ENCODE assay signal across 1 cellular context in genomic region chr19:35797663-35798062, GRCh38.
TF ChIP-seq lines count a peak whose summit lies in the region.

No MANE protein-coding gene starts in this region.

TF ChIP-seq in HepG2, 621 proteins besides CTCF, POLR2A, EP300 and RAD21 (continues in another document):
- TF ChIP-seq ZNF563 (CRISPR knock-in tag; IDR thresholded peaks at IDR 0.05) (peak; percentile 53; the same call in 1 of the 2 replicates), IKZF1 (IDR thresholded peaks at IDR 0.05) (no peak), ZNF670 (CRISPR knock-in tag; IDR thresholded peaks at IDR 0.05; ENCODE audit: borderline replicate concordance) (peak; percentile 51; the same call in 1 of the 2 replicates), EEA1 (CRISPR knock-in tag; IDR thresholded peaks at IDR 0.05; ENCODE audit: borderline replicate concordance) (0 out of 2 replicates have a peak, but pooled peaks have one; percentile 43), SRY (CRISPR knock-in tag; IDR thresholded peaks at IDR 0.05) (peak; percentile 70; the same call in 1 of the 2 replicates), ELF4 (CRISPR knock-in tag; IDR thresholded peaks at IDR 0.05; ENCODE audit: borderline replicate concordance) (no peak), HOXA5 (CRISPR knock-in tag; IDR thresholded peaks at IDR 0.05) (0 out of 2 replicates have a peak, but pooled peaks have one; percentile 55), ZNF138 (CRISPR knock-in tag; IDR thresholded peaks at IDR 0.05; ENCODE audit: low read depth) (no peak), MIER3 (CRISPR knock-in tag; IDR thresholded peaks at IDR 0.05; ENCODE audit: borderline replicate concordance) (no peak), SAFB2 (CRISPR knock-in tag; IDR thresholded peaks at IDR 0.05; ENCODE audit: borderline replicate concordance, low read depth) (peak; percentile 70; the same call in 1 of the 2 replicates), ZNF891 (CRISPR knock-in tag; IDR thresholded peaks at IDR 0.05) (peak; percentile 69; the same call in 1 of the 2 replicates), ZBTB7A (CRISPR knock-in tag; IDR thresholded peaks at IDR 0.05) (0 out of 2 replicates have a peak, but pooled peaks have one; percentile 50), ZNF468 (CRISPR knock-in tag; IDR thresholded peaks at IDR 0.05) (0 out of 2 replicates have a peak, but pooled peaks have one; percentile 63), HNRNPUL1 (IDR thresholded peaks at IDR 0.05; ENCODE audit: low read depth, low read length) (no peak), RARA (CRISPR knock-in tag; IDR thresholded peaks at IDR 0.05) (peak; percentile 24; the same call in 1 of the 2 replicates), ZNF329 (CRISPR knock-in tag; IDR thresholded peaks at IDR 0.05; ENCODE audit: low read depth) (0 out of 2 replicates have a peak, but pooled peaks have one; percentile 33), ZFX (CRISPR knock-in tag; IDR thresholded peaks at IDR 0.05; ENCODE audit: low read depth) (peak; percentile 44), MEF2D (CRISPR knock-in tag; IDR thresholded peaks at IDR 0.05) (0 out of 2 replicates have a peak, but pooled peaks have one; percentile 30), ZNF350 (CRISPR knock-in tag; IDR thresholded peaks at IDR 0.05; ENCODE audit: borderline replicate concordance, low read depth) (no peak), ZNF225 (CRISPR knock-in tag; IDR thresholded peaks at IDR 0.05) (no peak), YEATS4 (CRISPR knock-in tag; IDR thresholded peaks at IDR 0.05; ENCODE audit: borderline replicate concordance) (peak; percentile 26; the same call in 1 of the 2 replicates), KDM1A (CRISPR knock-in tag; IDR thresholded peaks at IDR 0.05) (no peak), ZFYVE20 (CRISPR knock-in tag; IDR thresholded peaks at IDR 0.05; ENCODE audit: borderline replicate concordance, low read depth) (no peak), RFX3 (CRISPR knock-in tag; IDR thresholded peaks at IDR 0.05) (no peak), ZNF709 (CRISPR knock-in tag; IDR thresholded peaks at IDR 0.05) (0 out of 2 replicates have a peak, but pooled peaks have one; percentile 27), ZNF280D (CRISPR knock-in tag; IDR thresholded peaks at IDR 0.05) (no peak), ATF3 (CRISPR knock-in tag; IDR thresholded peaks at IDR 0.05) (no peak), CBX1 (IDR thresholded peaks at IDR 0.05; ENCODE audit: low read depth) (no peak), ZNF276 (CRISPR knock-in tag; IDR thresholded peaks at IDR 0.05; ENCODE audit: low read depth) (0 out of 2 replicates have a peak, but pooled peaks have one; percentile 23), THAP7 (CRISPR knock-in tag; IDR thresholded peaks at IDR 0.05) (no peak), RFXAP (CRISPR knock-in tag; IDR thresholded peaks at IDR 0.05; ENCODE audit: borderline replicate concordance) (0 out of 2 replicates have a peak, but pooled peaks have one; percentile 35), ZNF878 (CRISPR knock-in tag; IDR thresholded peaks at IDR 0.05) (no peak), ZBTB26 (CRISPR knock-in tag; IDR thresholded peaks at IDR 0.05; ENCODE audit: borderline replicate concordance) (0 out of 2 replicates have a peak, but pooled peaks have one; percentile 47), ZNF326 (CRISPR knock-in tag; IDR thresholded peaks at IDR 0.05; ENCODE audit: borderline replicate concordance) (peak; percentile 95), ETV5 (CRISPR knock-in tag; IDR thresholded peaks at IDR 0.05; ENCODE audit: borderline replicate concordance) (0 out of 2 replicates have a peak, but pooled peaks have one; percentile 20), FOXC1 (CRISPR knock-in tag; IDR thresholded peaks at IDR 0.05; ENCODE audit: borderline replicate concordance) (peak; percentile 62; the same call in 1 of the 2 replicates), PTBP1 (IDR thresholded peaks at IDR 0.05; ENCODE audit: low read depth, low read length, poor library complexity, severe bottlenecking) (no peak), ZFP82 (CRISPR knock-in tag; IDR thresholded peaks at IDR 0.05; ENCODE audit: borderline replicate concordance) (0 out of 2 replicates have a peak, but pooled peaks have one; percentile 36), ZSCAN25 (CRISPR knock-in tag; IDR thresholded peaks at IDR 0.05) (peak; percentile 56; the same call in 1 of the 2 replicates), HNF4G (IDR thresholded peaks at IDR 0.05; ENCODE audit: borderline replicate concordance, low read depth, low read length) (no peak), HNF4G (CRISPR knock-in tag; IDR thresholded peaks at IDR 0.05; ENCODE audit: borderline replicate concordance, low read depth) (no peak), MAX (IDR thresholded peaks at IDR 0.05) (peak; percentile 87), ZNF331 (CRISPR knock-in tag; IDR thresholded peaks at IDR 0.05) (0 out of 2 replicates have a peak, but pooled peaks have one; percentile 25)
- TF ChIP-seq, protein P1, sequence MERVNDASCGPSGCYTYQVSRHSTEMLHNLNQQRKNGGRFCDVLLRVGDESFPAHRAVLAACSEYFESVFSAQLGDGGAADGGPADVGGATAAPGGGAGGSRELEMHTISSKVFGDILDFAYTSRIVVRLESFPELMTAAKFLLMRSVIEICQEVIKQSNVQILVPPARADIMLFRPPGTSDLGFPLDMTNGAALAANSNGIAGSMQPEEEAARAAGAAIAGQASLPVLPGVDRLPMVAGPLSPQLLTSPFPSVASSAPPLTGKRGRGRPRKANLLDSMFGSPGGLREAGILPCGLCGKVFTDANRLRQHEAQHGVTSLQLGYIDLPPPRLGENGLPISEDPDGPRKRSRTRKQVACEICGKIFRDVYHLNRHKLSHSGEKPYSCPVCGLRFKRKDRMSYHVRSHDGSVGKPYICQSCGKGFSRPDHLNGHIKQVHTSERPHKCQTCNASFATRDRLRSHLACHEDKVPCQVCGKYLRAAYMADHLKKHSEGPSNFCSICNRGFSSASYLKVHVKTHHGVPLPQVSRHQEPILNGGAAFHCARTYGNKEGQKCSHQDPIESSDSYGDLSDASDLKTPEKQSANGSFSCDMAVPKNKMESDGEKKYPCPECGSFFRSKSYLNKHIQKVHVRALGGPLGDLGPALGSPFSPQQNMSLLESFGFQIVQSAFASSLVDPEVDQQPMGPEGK (CRISPR knock-in tag; IDR thresholded peaks at IDR 0.05), result 0 out of 2 replicates have a peak, but pooled peaks have one; percentile 25
- TF ChIP-seq, protein P2, sequence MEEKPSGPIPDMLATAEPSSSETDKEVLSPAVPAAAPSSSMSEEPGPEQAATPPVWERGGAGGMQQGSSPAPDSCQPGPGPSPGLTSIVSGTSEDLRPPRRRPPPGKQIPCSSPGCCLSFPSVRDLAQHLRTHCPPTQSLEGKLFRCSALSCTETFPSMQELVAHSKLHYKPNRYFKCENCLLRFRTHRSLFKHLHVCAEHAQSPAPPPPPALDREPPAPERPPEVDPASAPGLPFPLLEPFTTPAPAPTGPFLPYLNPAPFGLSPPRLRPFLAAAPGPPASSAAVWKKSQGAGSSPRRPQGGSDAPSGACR (CRISPR knock-in tag; IDR thresholded peaks at IDR 0.05), result no peak
- TF ChIP-seq, protein P3, sequence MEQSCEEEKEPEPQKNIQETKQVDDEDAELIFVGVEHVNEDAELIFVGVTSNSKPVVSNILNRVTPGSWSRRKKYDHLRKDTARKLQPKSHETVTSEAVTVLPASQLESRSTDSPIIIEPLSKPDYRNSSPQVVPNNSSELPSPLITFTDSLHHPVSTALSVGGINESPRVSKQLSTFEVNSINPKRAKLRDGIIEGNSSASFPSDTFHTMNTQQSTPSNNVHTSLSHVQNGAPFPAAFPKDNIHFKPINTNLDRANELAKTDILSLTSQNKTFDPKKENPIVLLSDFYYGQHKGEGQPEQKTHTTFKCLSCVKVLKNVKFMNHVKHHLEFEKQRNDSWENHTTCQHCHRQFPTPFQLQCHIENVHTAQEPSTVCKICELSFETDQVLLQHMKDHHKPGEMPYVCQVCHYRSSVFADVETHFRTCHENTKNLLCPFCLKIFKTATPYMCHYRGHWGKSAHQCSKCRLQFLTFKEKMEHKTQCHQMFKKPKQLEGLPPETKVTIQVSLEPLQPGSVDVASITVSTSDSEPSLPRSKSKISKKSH (CRISPR knock-in tag; IDR thresholded peaks at IDR 0.05; ENCODE audit: borderline replicate concordance), result peak; percentile 68; the same call in 1 of the 2 replicates
- TF ChIP-seq, protein P4, sequence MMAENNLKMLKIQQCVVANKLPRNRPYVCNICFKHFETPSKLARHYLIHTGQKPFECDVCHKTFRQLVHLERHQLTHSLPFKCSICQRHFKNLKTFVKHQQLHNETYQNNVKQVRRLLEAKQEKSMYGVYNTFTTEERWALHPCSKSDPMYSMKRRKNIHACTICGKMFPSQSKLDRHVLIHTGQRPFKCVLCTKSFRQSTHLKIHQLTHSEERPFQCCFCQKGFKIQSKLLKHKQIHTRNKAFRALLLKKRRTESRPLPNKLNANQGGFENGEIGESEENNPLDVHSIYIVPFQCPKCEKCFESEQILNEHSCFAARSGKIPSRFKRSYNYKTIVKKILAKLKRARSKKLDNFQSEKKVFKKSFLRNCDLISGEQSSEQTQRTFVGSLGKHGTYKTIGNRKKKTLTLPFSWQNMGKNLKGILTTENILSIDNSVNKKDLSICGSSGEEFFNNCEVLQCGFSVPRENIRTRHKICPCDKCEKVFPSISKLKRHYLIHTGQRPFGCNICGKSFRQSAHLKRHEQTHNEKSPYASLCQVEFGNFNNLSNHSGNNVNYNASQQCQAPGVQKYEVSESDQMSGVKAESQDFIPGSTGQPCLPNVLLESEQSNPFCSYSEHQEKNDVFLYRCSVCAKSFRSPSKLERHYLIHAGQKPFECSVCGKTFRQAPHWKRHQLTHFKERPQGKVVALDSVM (CRISPR knock-in tag; IDR thresholded peaks at IDR 0.05), result no peak
